In the genomic region with DNA sequence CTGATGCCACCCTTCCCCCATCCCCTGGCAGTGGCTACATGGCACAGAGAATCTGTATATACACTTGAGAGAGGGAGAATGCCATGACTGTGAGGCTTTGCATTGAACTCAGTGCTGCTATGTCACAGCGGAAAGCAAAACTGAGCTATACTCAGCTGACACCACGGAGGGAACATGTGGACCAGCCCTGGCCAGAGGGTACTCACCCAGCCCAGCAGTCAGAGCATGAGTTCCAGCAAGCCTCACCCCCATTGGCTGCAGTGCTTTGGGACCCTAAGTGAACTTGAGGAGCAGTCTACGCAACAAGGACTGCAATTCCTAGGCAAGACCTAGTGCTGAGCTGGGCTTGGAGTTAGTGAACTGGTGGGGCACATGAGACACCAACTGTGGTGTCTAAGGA, we compare ENCODE assay signal across 41 cellular contexts. TPM values are rescaled to one million over a fixed set of nuclear protein-coding genes. Genes with fewer than 3 reads are reported as not detected.
"Had no signal": no experiment of that assay in that cellular context is flagged by ENCODE, and none has a peak within 500 bp of the region (broad histone marks: within the 10 kb centered on the region; RNA-seq: fewer than 3 reads in every experiment).

No MANE protein-coding gene starts in this region.

- ATAC-seq: activated naive CD8-positive, alpha-beta T cell treated with anti-CD3 and anti-CD28 coated beads, Interleukin-2, amount 50 U/mL, for 24 hours; activated T-cell treated with anti-CD3 and anti-CD28 coated beads, Interleukin-2, amount 50 U/mL, for 4 hours; K562; Right ventricle myocardium inferior; SK-N-SH treated with all-trans-retinoic acid at 6 μM for 48 hours had no signal

- H3K27ac Mint-ChIP-seq: activated B cell treated with CpG ODN at 0.5 μM for 24 hours; activated CD4-positive, alpha-beta memory T cell treated with anti-CD3 and anti-CD28 coated beads for 36 hours; activated naive CD4-positive, alpha-beta T cell treated with anti-CD3 and anti-CD28 coated beads, Interleukin-2, amount 10 ng/mL, durations not matched to agents 7 days and 5 days; activated naive CD8-positive, alpha-beta T cell; activated naive CD8-positive, alpha-beta T cell treated with anti-CD3 and anti-CD28 coated beads, Interleukin-2, amount 50 U/mL, for 24 hours; activated T-helper 1 cell treated with anti-CD3 and anti-CD28 coated beads, Interleukin-12 subunit alpha, Interleukin-12 subunit beta, Interleukin-2, Interleukin-4 antibody, amounts not matched to agents 30 ng/mL and 10 ng/mL and 1 ng/mL, durations not matched to agents 14 hours and 24 hours and 36 hours; brain had no signal

- FAIRE-seq: bronchial epithelial cell, K562, RCC 7860 had no signal

- H3K9me3 Mint-ChIP-seq: activated B cell treated with CpG ODN at 0.5 μM for 24 hours; activated CD4-positive, alpha-beta memory T cell treated with anti-CD3 and anti-CD28 coated beads for 36 hours; activated naive CD4-positive, alpha-beta T cell treated with anti-CD3 and anti-CD28 coated beads, Interleukin-2, amount 10 ng/mL, durations not matched to agents 7 days and 5 days; activated naive CD8-positive, alpha-beta T cell treated with anti-CD3 and anti-CD28 coated beads, Interleukin-2, amount 50 U/mL, for 24 hours; activated T-cell treated with anti-CD3 and anti-CD28 coated beads, Interleukin-2, amount 50 U/mL, for 4 hours; activated T-helper 1 cell treated with anti-CD3 and anti-CD28 coated beads, Interleukin-12 subunit alpha, Interleukin-12 subunit beta, Interleukin-2, Interleukin-4 antibody, amounts not matched to agents 30 ng/mL and 10 ng/mL and 1 ng/mL, durations not matched to agents 14 hours and 24 hours and 36 hours; brain had no signal

- DNase-seq: activated B cell treated with CpG ODN at 0.5 μM for 24 hours; activated CD4-positive, alpha-beta memory T cell treated with anti-CD3 and anti-CD28 coated beads for 36 hours; activated CD4-positive, alpha-beta T cell treated with anti-CD3 and anti-CD28 coated beads for 4 hours; activated CD4-positive, alpha-beta T cell treated with anti-CD3 and anti-CD28 coated beads, Interleukin-2, amount 50 U/mL, for 1 hour; activated CD4-positive, CD25-positive, alpha-beta regulatory T cell treated with anti-CD3 and anti-CD28 coated beads, Interleukin-2, amount 50 U/mL, for 72 hours; activated gamma-delta T cell treated with Interleukin-2 at 50 U/mL for 16 hours; activated naive CD4-positive, alpha-beta T cell treated with anti-CD3 and anti-CD28 coated beads, Interleukin-2, amount 10 ng/mL, durations not matched to agents 7 days and 5 days; activated naive CD8-positive, alpha-beta T cell treated with anti-CD3 and anti-CD28 coated beads, Interleukin-2, amount 50 U/mL, for 24 hours; activated T-cell treated with anti-CD3 and anti-CD28 coated beads for 4 hours; activated T-cell treated with anti-CD3 and anti-CD28 coated beads, Interleukin-2, amount 50 U/mL, for 4 hours; anterior cingulate cortex; caudate nucleus; NCI-H1092 treated with DMSO at 0.1 percent for 48 hours; NCI-H1417; NCI-H146; NCI-H187; NCI-H2029 treated with DMSO at 0.1 percent for 48 hours; NCI-H2107; NCI-H2171; NCI-H510A; NCI-H526; NCI-H748 treated with DMSO at 0.1 percent for 48 hours; NK-92 treated with Interleukin-12 subunit alpha and Interleukin-12 subunit beta, amount 100 ng/mL, for 24 hours; PC-9; SIG-M5; T-helper 1 cell; T-helper 2 cell; T-helper 9 cell had no signal

- H3K27me3 Mint-ChIP-seq: activated CD4-positive, alpha-beta memory T cell treated with anti-CD3 and anti-CD28 coated beads for 36 hours; activated naive CD8-positive, alpha-beta T cell treated with anti-CD3 and anti-CD28 coated beads, Interleukin-2, amount 50 U/mL, for 24 hours had no signal

- H3K27ac ChIP-seq: PC-9, RWPE1, VCaP had no signal

- H2AFZ ChIP-seq: PC-9 had no signal

- H3K4me2 ChIP-seq: PC-9 had no signal

- H3K4me3 Mint-ChIP-seq: activated B cell treated with CpG ODN at 0.5 μM for 24 hours; activated CD4-positive, alpha-beta memory T cell treated with anti-CD3 and anti-CD28 coated beads for 36 hours; activated naive CD4-positive, alpha-beta T cell treated with anti-CD3 and anti-CD28 coated beads, Interleukin-2, amount 10 ng/mL, durations not matched to agents 7 days and 5 days; activated naive CD8-positive, alpha-beta T cell; activated naive CD8-positive, alpha-beta T cell treated with anti-CD3 and anti-CD28 coated beads, Interleukin-2, amount 50 U/mL, for 24 hours; activated T-cell treated with anti-CD3 and anti-CD28 coated beads, Interleukin-2, amount 50 U/mL, for 4 hours; activated T-helper 1 cell treated with anti-CD3 and anti-CD28 coated beads, Interleukin-12 subunit alpha, Interleukin-12 subunit beta, Interleukin-2, Interleukin-4 antibody, amounts not matched to agents 30 ng/mL and 10 ng/mL and 1 ng/mL, durations not matched to agents 14 hours and 24 hours and 36 hours; brain had no signal

- H3K36me3 Mint-ChIP-seq: activated CD4-positive, alpha-beta memory T cell treated with anti-CD3 and anti-CD28 coated beads for 36 hours; activated naive CD4-positive, alpha-beta T cell treated with anti-CD3 and anti-CD28 coated beads, Interleukin-2, amount 10 ng/mL, durations not matched to agents 7 days and 5 days; activated naive CD8-positive, alpha-beta T cell; brain had no signal

- H3K4me3 ChIP-seq: K562, PC-9 had no signal

- H3K4me1 Mint-ChIP-seq: activated B cell treated with CpG ODN at 0.5 μM for 24 hours; activated naive CD4-positive, alpha-beta T cell treated with anti-CD3 and anti-CD28 coated beads, Interleukin-2, amount 10 ng/mL, durations not matched to agents 7 days and 5 days; activated naive CD8-positive, alpha-beta T cell treated with anti-CD3 and anti-CD28 coated beads, Interleukin-2, amount 50 U/mL, for 24 hours had no signal

RNA-seq across cellular contexts. Expression of gene AOC1, which starts 10.3 kb away (rescaled TPM):
- total RNA-seq: activated B cell treated with CpG ODN at 0.5 μM for 24 hours; activated CD4-positive, alpha-beta memory T cell treated with anti-CD3 and anti-CD28 coated beads for 36 hours; activated T-helper 1 cell treated with anti-CD3 and anti-CD28 coated beads, Interleukin-12 subunit alpha, Interleukin-12 subunit beta, Interleukin-2, Interleukin-4 antibody, amounts not matched to agents 30 ng/mL and 10 ng/mL and 1 ng/mL, durations not matched to agents 14 hours and 24 hours and 36 hours; K562; OCI-LY7 had no signal
- polyA plus RNA-seq: K562 had no signal

RNA-seq across cellular contexts. Expression of gene TMEM176A, which starts 41.4 kb away (rescaled TPM):
- total RNA-seq: activated B cell treated with CpG ODN at 0.5 μM for 24 hours; activated CD4-positive, alpha-beta memory T cell treated with anti-CD3 and anti-CD28 coated beads for 36 hours; activated T-helper 1 cell treated with anti-CD3 and anti-CD28 coated beads, Interleukin-12 subunit alpha, Interleukin-12 subunit beta, Interleukin-2, Interleukin-4 antibody, amounts not matched to agents 30 ng/mL and 10 ng/mL and 1 ng/mL, durations not matched to agents 14 hours and 24 hours and 36 hours; OCI-LY7; PC-9; SK-MEL-5 had no signal
- polyA plus RNA-seq: K562 had no signal

RNA-seq across cellular contexts. Expression of gene TMEM176B, which starts 41.9 kb away (rescaled TPM):
- total RNA-seq: activated CD4-positive, alpha-beta memory T cell treated with anti-CD3 and anti-CD28 coated beads for 36 hours; activated T-helper 1 cell treated with anti-CD3 and anti-CD28 coated beads, Interleukin-12 subunit alpha, Interleukin-12 subunit beta, Interleukin-2, Interleukin-4 antibody, amounts not matched to agents 30 ng/mL and 10 ng/mL and 1 ng/mL, durations not matched to agents 14 hours and 24 hours and 36 hours; bronchial epithelial cell; M059J had no signal
